ENCODE assay signal across 9 cellular contexts in genomic region chr7:2138146-2138765, GRCh38.
DNase-seq lines count a peak whose midpoint lies in the region; ATAC-seq and TF ChIP-seq lines count a peak whose summit lies in the region.
"Had no signal": no experiment of that assay in that cellular context is flagged by ENCODE, and none has a peak within 500 bp of the region (broad histone marks: within the 10 kb centered on the region; RNA-seq: fewer than 3 reads in every experiment).

No MANE protein-coding gene starts in this region.

- peaks cover 54% of the 10 kb centered on the region; the same call in 1 of the 2 replicates for H3K36me3 ChIP-seq in KOPT-K1 (ENCODE audit: insufficient read depth, low read length)

- ATAC-seq in HG03342 (IDR thresholded peaks at IDR 0.05; ENCODE audit: unreplicated experiment) = no peak

- no peaks in the 10 kb centered on the region for H3K36me3 Mint-ChIP-seq in activated naive CD4-positive, alpha-beta T cell treated with anti-CD3 and anti-CD28 coated beads, Interleukin-2, amount 50 U/mL, for 24 hours
- H3K36me3 Mint-ChIP-seq in endothelial cell (ENCODE audit: low read depth, unreplicated experiment) = peaks cover 33% of the 10 kb centered on the region

- H3K4me1 Mint-ChIP-seq in activated naive CD4-positive, alpha-beta T cell treated with anti-CD3 and anti-CD28 coated beads, Interleukin-2, amount 50 U/mL, for 24 hours = peaks cover 9% of the 10 kb centered on the region
- H3K4me1 Mint-ChIP-seq in endothelial cell (ENCODE audit: unreplicated experiment) = no peaks in the 10 kb centered on the region

- H3K9me3 ChIP-seq in KOPT-K1 (ENCODE audit: insufficient read depth, low read length, poor library complexity, severe bottlenecking) = no peaks in the 10 kb centered on the region
- H3K9me3 ChIP-seq: stomach had no signal

- DNase-seq in GM13977 (ENCODE audit: low spot score) = peak; percentile 88
- DNase-seq in stimulated activated CD4-positive, alpha-beta T cell treated with anti-CD3 and anti-CD28 coated beads, Interleukin-4, amount 100 ng/mL, for 4 hours = peak; percentile 23 to 42
- DNase-seq in endothelial cell (ENCODE audit: low spot score) = no peak
- DNase-seq in NCI-H2107 treated with DMSO at 0.1 percent for 48 hours (lab: John Stamatoyannopoulos, UW; ENCODE audit: unreplicated experiment) = no peak
- DNase-seq in NCI-H510A (lab: John Stamatoyannopoulos, UW) = no peak
- DNase-seq: stomach had no signal

- H3K27ac ChIP-seq in KOPT-K1 (ENCODE audit: low read depth, low read length, poor library complexity, severe bottlenecking) = peak overlapping the region; percentile 77
- H3K27ac ChIP-seq: stomach had no signal

- H3K27ac Mint-ChIP-seq in activated naive CD4-positive, alpha-beta T cell treated with anti-CD3 and anti-CD28 coated beads, Interleukin-2, amount 50 U/mL, for 24 hours = peak overlapping the region; percentile 83
- H3K27ac Mint-ChIP-seq in endothelial cell (ENCODE audit: unreplicated experiment) = no peak overlapping the region

- TF ChIP-seq CTCF in GM13977 (IDR thresholded peaks at IDR 0.05; ENCODE audit: extremely low read depth, insufficient read depth, missing control alignments) (no peak), endothelial cell (IDR thresholded peaks at IDR 0.05; ENCODE audit: unreplicated experiment) (no peak)

- H3K4me3 Mint-ChIP-seq in activated naive CD4-positive, alpha-beta T cell treated with anti-CD3 and anti-CD28 coated beads, Interleukin-2, amount 50 U/mL, for 24 hours = peak overlapping the region; percentile 70
- no peak overlapping the region for H3K4me3 Mint-ChIP-seq in endothelial cell (ENCODE audit: unreplicated experiment)

- in situ Hi-C loops in GM13977 (cut with MboI; ENCODE audit: low pct_unique_long_range_greater_than_20kb, low sequenced_read_pairs, unreplicated experiment) = no loop called here

- no peaks in the 10 kb centered on the region for H3K27me3 Mint-ChIP-seq in activated naive CD4-positive, alpha-beta T cell treated with anti-CD3 and anti-CD28 coated beads, Interleukin-2, amount 50 U/mL, for 24 hours
- H3K27me3 Mint-ChIP-seq in endothelial cell (ENCODE audit: unreplicated experiment) = peaks cover 11% of the 10 kb centered on the region

- H3K9me3 Mint-ChIP-seq in activated naive CD4-positive, alpha-beta T cell treated with anti-CD3 and anti-CD28 coated beads, Interleukin-2, amount 50 U/mL, for 24 hours = no peaks in the 10 kb centered on the region
- H3K9me3 Mint-ChIP-seq in endothelial cell (ENCODE audit: unreplicated experiment) = no peaks in the 10 kb centered on the region

Comparison
In these comparisons a context has a peak if more than half of its experiments do, and no peak if none do; other contexts are left out.
1. DNase-seq: peak in GM13977 (single experiment) and stimulated activated CD4-positive, alpha-beta T cell treated with anti-CD3 and anti-CD28 coated beads, Interleukin-4, amount 100 ng/mL, for 4 hours (2 of 2); none in endothelial cell (single experiment), NCI-H2107 treated with DMSO at 0.1 percent for 48 hours (single experiment) and NCI-H510A (single experiment).